Comparison of ENCODE assay signal across 8 cellular contexts in genomic region chr16:46853713-46854443, GRCh38. TPM values are rescaled to one million over a fixed set of nuclear protein-coding genes. Genes with fewer than 3 reads are reported as not detected.
DNase-seq lines count a peak whose midpoint lies in the region; ATAC-seq and TF ChIP-seq lines count a peak whose summit lies in the region.

No MANE protein-coding gene starts in this region.

- no peaks in the 10 kb centered on the region for H3K4me1 ChIP-seq in lower lobe of right lung

- H3K36me3 ChIP-seq in lower lobe of right lung: no peaks in the 10 kb centered on the region

- intact Hi-C loops in dorsolateral prefrontal cortex (cut with DNase I) (loop anchor here (1.0 to 10.0 kb wide), 4 partner anchors 53 to 1311 kb away; no protein-coding TSS in a partner anchor), lower lobe of right lung (cut with DNase I) (loop anchor here (5.0 kb wide), 1 partner anchor 53 kb away; no protein-coding TSS in a partner anchor)

- peak overlapping the region in 43 of 59 donors; percentile 1 to 79 (median 49) for H3K27ac ChIP-seq in dorsolateral prefrontal cortex
- no peak overlapping the region for H3K27ac ChIP-seq in lower lobe of right lung

- ATAC-seq in HG02571 (IDR thresholded peaks at IDR 0.05; ENCODE audit: unreplicated experiment) (peak; percentile 43), lower lobe of right lung (peak; percentile 82 to 86)

- peak; percentile 83 for DNase-seq in D341Med (ENCODE audit: low spot score)
- peak; percentile 16 for DNase-seq in NCI-H345 treated with DMSO at 0.1 percent for 48 hours (lab: John Stamatoyannopoulos, UW; ENCODE audit: unreplicated experiment)
- DNase-seq in activated CD4-positive, alpha-beta T cell treated with anti-CD3 and anti-CD28 coated beads, Interleukin-2, amount 50 U/mL, for 4 hours: peak; percentile 50 to 51
- peak; percentile 84 to 95 (median 89) for DNase-seq in dorsolateral prefrontal cortex
- DNase-seq in lower lobe of right lung: peak; percentile 82
- DNase-seq in stimulated activated CD8-positive, alpha-beta memory T cell treated with anti-CD3 and anti-CD28 coated beads, Interleukin-12 subunit alpha, Interleukin-12 subunit beta, amount 100 ng/mL, for 24 hours (ENCODE audit: extremely low read depth): peak; percentile 16
- DNase-seq in T1000 (lab: John Stamatoyannopoulos, UW): no peak

- H3K4me3 ChIP-seq in dorsolateral prefrontal cortex (no peak overlapping the region), lower lobe of right lung (no peak overlapping the region)

- H3K27me3 ChIP-seq in dorsolateral prefrontal cortex: no peaks in the 10 kb centered on the region
- no peaks in the 10 kb centered on the region for H3K27me3 ChIP-seq in lower lobe of right lung (ENCODE audit: low read depth)

- peak; percentile 52 to 96 (median 86) for TF ChIP-seq CTCF in dorsolateral prefrontal cortex (IDR thresholded peaks at IDR 0.05 in 54 of 56, conservative IDR thresholded peaks at IDR 0.05 in 2 of 56; ENCODE audit: low read depth in 1 of 56, partially characterized antibody in 56 of 56)
- TF ChIP-seq CTCF in lower lobe of right lung (IDR thresholded peaks at IDR 0.05): peak; percentile 85

- no peaks in the 10 kb centered on the region for H3K9me3 ChIP-seq in lower lobe of right lung

RNA-seq across cellular contexts. Expression of gene C16orf87, which starts 22.9 kb away (rescaled TPM):
- total RNA-seq in dorsolateral prefrontal cortex: 10 to 100 TPM in 94 of 120 experiments, 1 to 10 TPM in 26; 5.9 to 21.2 (median 12.9) TPM
- 5.8 TPM for total RNA-seq in lower lobe of right lung

RNA-seq across cellular contexts. Expression of gene GPT2, which starts 30.3 kb away (rescaled TPM):
- 100 to 1,000 TPM in 10 of 120 experiments, 10 to 100 TPM in 110; 45.9 to 230 (median 67.8) TPM for total RNA-seq in dorsolateral prefrontal cortex
- total RNA-seq in lower lobe of right lung: 4.8 TPM
